ENCODE assay signal across 28 cellular contexts in the genomic region with DNA sequence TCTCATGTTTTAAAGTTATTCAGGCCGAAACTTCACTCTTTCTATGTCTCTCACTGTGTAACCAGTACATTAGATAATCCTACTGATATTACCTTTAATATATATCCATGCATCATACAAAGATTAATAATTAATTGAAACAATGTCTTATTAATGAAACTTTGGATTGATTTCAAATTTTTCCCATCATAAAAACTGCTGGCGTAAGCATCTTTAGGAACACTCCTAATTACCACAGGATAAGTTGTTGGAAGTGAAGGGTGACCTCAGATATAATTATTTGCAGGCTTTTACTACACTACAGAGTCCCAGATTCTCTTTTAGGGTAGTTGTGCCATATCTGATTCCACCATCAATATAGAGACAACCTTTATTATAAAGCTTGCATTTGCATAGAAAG.
"Had no signal": no experiment of that assay in that cellular context is flagged by ENCODE, and none has a peak within 500 bp of the region (broad histone marks: within the 10 kb centered on the region; RNA-seq: fewer than 3 reads in every experiment).

No MANE protein-coding gene starts in this region.

- H3K4me2 ChIP-seq: neural progenitor cell, smooth muscle cell had no signal

- H3K27ac ChIP-seq: neural progenitor cell, ovary, parathyroid adenoma, psoas muscle, sigmoid colon, spleen, thoracic aorta, thyroid gland, tibial nerve, upper lobe of left lung, vagina had no signal

- H3K9me3 ChIP-seq: ovary, psoas muscle, thyroid gland, vagina had no signal

- H3K9ac ChIP-seq: neural progenitor cell, parathyroid adenoma had no signal

- FAIRE-seq: urothelium cell line had no signal

- H3K4me3 ChIP-seq: neural progenitor cell, ovary, psoas muscle, sigmoid colon, smooth muscle cell, spleen, thoracic aorta, thyroid gland, tibial nerve, upper lobe of left lung, vagina had no signal

- H3K36me3 ChIP-seq: neural progenitor cell, ovary, sigmoid colon, spleen, thoracic aorta, thyroid gland, tibial nerve, upper lobe of left lung, vagina had no signal

- H3K27me3 ChIP-seq: neural progenitor cell, ovary, sigmoid colon, spleen, thyroid gland, tibial nerve, upper lobe of left lung, vagina had no signal

- H3K4me1 ChIP-seq: neural progenitor cell, parathyroid adenoma, psoas muscle, sigmoid colon, spleen, thyroid gland, tibial nerve, upper lobe of left lung, vagina had no signal

- H3K79me2 ChIP-seq: parathyroid adenoma had no signal

- DNase-seq: naive thymus-derived CD4-positive, alpha-beta T cell; natural killer cell; occipital lobe; ovary; posterior cingulate gyrus; psoas muscle; right cardiac atrium; sigmoid colon; spleen; stimulated activated CD4-positive, alpha-beta T cell treated with anti-CD3 and anti-CD28 coated beads, Interleukin-12 subunit alpha, Interleukin-12 subunit beta, amount 100 ng/mL, for 4 hours; stimulated activated CD4-positive, alpha-beta T cell treated with anti-CD3 and anti-CD28 coated beads, Interleukin-1b, Interleukin-23, amount 100 ng/mL, for 48 hours; stimulated activated CD4-positive, alpha-beta T cell treated with anti-CD3 and anti-CD28 coated beads, Interleukin-4, amount 100 ng/mL, for 1 hour; stimulated activated CD4-positive, alpha-beta T cell treated with anti-CD3 and anti-CD28 coated beads, Interleukin-4, amount 100 ng/mL, for 4 hours; stimulated activated CD8-positive, alpha-beta memory T cell treated with anti-CD3 and anti-CD28 coated beads, Interleukin-4, amount 100 ng/mL, for 48 hours; stimulated activated naive CD4-positive, alpha-beta T cell; stimulated activated naive CD8-positive, alpha-beta T cell treated with anti-CD3 and anti-CD28 coated beads, Interleukin-15, amount 100 ng/mL, for 72 hours; stimulated activated naive CD8-positive, alpha-beta T cell treated with anti-CD3 and anti-CD28 coated beads, Interleukin-15, Interleukin-2, amounts not matched to agents 100 U/mL and 50 U/mL, for 24 hours; thyroid gland; trophoblast cell; upper lobe of left lung had no signal

- ATAC-seq: naive thymus-derived CD4-positive, alpha-beta T cell; natural killer cell; psoas muscle; right cardiac atrium; stimulated activated memory B cell treated with anti-CD40 and anti-IgM and Interleukin-4, amounts not matched to agents 10 μg/mL and 1 μg/mL and 100 μg/mL, for 72 hours; stimulated activated naive CD8-positive, alpha-beta T cell treated with anti-CD3 and anti-CD28 coated beads, Interleukin-15, amount 100 ng/mL, for 72 hours; stimulated activated naive CD8-positive, alpha-beta T cell treated with anti-CD3 and anti-CD28 coated beads, Interleukin-15, Interleukin-2, amounts not matched to agents 100 U/mL and 50 U/mL, for 24 hours had no signal

- H2AFZ ChIP-seq: neural progenitor cell, parathyroid adenoma had no signal
